8 cellular contexts compared by ENCODE assay signal in the genomic region with DNA sequence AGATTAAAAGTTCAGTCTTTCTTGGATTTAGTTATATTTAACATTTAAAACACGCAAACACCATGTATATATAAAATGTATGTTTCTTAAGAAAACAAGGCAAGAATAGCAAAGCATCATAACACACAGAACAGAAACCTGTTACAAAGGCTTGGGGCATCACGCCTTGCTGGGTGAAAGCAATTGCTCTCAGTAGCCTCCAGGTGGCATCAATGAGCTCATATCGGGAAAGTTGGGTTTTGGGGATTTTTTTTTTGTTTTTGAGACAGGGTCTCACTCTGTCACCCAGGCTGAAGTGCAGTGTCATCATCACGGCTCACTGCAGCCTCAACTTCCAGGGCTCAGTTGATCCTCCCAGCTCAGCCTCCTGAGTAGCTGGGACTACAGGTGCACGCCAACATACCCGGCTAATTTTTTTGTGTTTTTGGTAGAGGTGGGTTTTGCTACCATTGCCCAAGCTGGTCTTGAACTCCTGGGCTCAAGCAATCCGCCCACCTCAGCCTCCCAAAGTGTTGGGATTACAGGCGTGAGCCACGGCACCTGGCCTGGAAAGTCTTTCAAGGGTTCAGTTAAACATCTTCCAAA. TPM values are rescaled to one million over a fixed set of nuclear protein-coding genes. Genes with fewer than 3 reads are reported as not detected.
DNase-seq lines count a peak whose midpoint lies in the region; ATAC-seq and TF ChIP-seq lines count a peak whose summit lies in the region.

No MANE protein-coding gene starts in this region.

- H3F3A ChIP-seq in neural cell (ENCODE audit: insufficient read depth, low read length, poor library complexity, severe bottlenecking): no peaks in the 10 kb centered on the region

- TF ChIP-seq CTCF in KMS-11 (conservative IDR thresholded peaks at IDR 0.05; ENCODE audit: low read depth, low read length) (peak; percentile 79), epithelial cell of esophagus (IDR thresholded peaks at IDR 0.05; ENCODE audit: insufficient read depth, low read depth, low read length, missing control alignments) (peak; percentile 85), neural cell (IDR thresholded peaks at IDR 0.05; ENCODE audit: poor library complexity, severe bottlenecking) (peak; percentile 83)

- peaks cover 8% of the 10 kb centered on the region for H3K36me3 Mint-ChIP-seq in T-helper 17 cell (ENCODE audit: low read depth)

- H3K4me1 Mint-ChIP-seq in T-helper 17 cell: no peaks in the 10 kb centered on the region

- no peak for TF ChIP-seq EP300 in neural cell (conservative IDR thresholded peaks at IDR 0.05; ENCODE audit: poor library complexity, severe bottlenecking)

- ATAC-seq in T-helper 17 cell (peak; percentile 61), HG03469 (IDR thresholded peaks at IDR 0.05; ENCODE audit: unreplicated experiment) (no peak)

- H2AFZ ChIP-seq in KMS-11 (ENCODE audit: low read depth) (no peak overlapping the region), neural cell (ENCODE audit: low read depth, low read length) (no peak overlapping the region)

- no peaks in the 10 kb centered on the region for H3K27me3 Mint-ChIP-seq in T-helper 17 cell

- peak; percentile 2 for DNase-seq in NCI-H345 treated with DMSO at 0.1 percent for 48 hours (lab: John Stamatoyannopoulos, UW; ENCODE audit: unreplicated experiment)
- no peak for DNase-seq in NCI-H345 (lab: John Stamatoyannopoulos, UW)
- DNase-seq in T-helper 17 cell: no peak
- DNase-seq in epithelial cell of esophagus (ENCODE audit: low read depth): peak; percentile 46
- DNase-seq in NCI-H2081 treated with DMSO at 0.1 percent for 48 hours (lab: John Stamatoyannopoulos, UW): no peak

- H3K4me3 Mint-ChIP-seq in T-helper 17 cell: no peak overlapping the region

- no peaks in the 10 kb centered on the region for H3K27me3 ChIP-seq in KMS-11 (ENCODE audit: insufficient read depth, low read depth)
- no peaks in the 10 kb centered on the region for H3K27me3 ChIP-seq in neural cell (ENCODE audit: insufficient read depth, low read depth, low read length)

- no peaks in the 10 kb centered on the region for H3K36me3 ChIP-seq in KMS-11 (ENCODE audit: insufficient read depth)
- peaks cover 4% of the 10 kb centered on the region for H3K36me3 ChIP-seq in neural cell (ENCODE audit: insufficient read depth, low read length)

- TF ChIP-seq RAD21 in neural cell (conservative IDR thresholded peaks at IDR 0.05): peak; percentile 74

- H3K27ac Mint-ChIP-seq in T-helper 17 cell: no peak overlapping the region

- no peaks in the 10 kb centered on the region for H3K9me3 ChIP-seq in T-helper 17 cell (ENCODE audit: control insufficient read depth, low read length, poor library complexity, severe bottlenecking)
- H3K9me3 ChIP-seq in neural cell (ENCODE audit: low read length): no peaks in the 10 kb centered on the region

- H3K4me3 ChIP-seq in KMS-11 (IDR thresholded peaks at IDR 0.05; ENCODE audit: insufficient read depth, low read depth, low read length) (no peak overlapping the region), epithelial cell of esophagus (ENCODE audit: low read length) (no peak overlapping the region), neural cell (ENCODE audit: low read length) (no peak overlapping the region)

- no peak overlapping the region for H3K9ac ChIP-seq in KMS-11
- no peak overlapping the region for H3K9ac ChIP-seq in neural cell (ENCODE audit: low read length)

- H3K27ac ChIP-seq in KMS-11 (no peak overlapping the region), neural cell (ENCODE audit: low read length) (no peak overlapping the region)

- H3K79me2 ChIP-seq in KMS-11 (ENCODE audit: insufficient read depth, low read depth): no peaks in the 10 kb centered on the region
- H3K79me2 ChIP-seq in neural cell (replicated peaks; ENCODE audit: insufficient read depth, low read length): no peaks in the 10 kb centered on the region

- H4K20me1 ChIP-seq in KMS-11 (ENCODE audit: insufficient read depth) (no peaks in the 10 kb centered on the region), neural cell (ENCODE audit: insufficient read depth) (no peaks in the 10 kb centered on the region)

- peaks cover 3% of the 10 kb centered on the region for H3K4me1 ChIP-seq in KMS-11 (ENCODE audit: low read depth, poor library complexity, severe bottlenecking)

- H3K9me2 ChIP-seq in neural cell (ENCODE audit: insufficient read depth, low read length): no peaks in the 10 kb centered on the region

- no peak overlapping the region for H3K4me2 ChIP-seq in KMS-11
- no peak overlapping the region for H3K4me2 ChIP-seq in neural cell (ENCODE audit: low read length)

TF ChIP-seq in neural cell, 6 proteins besides CTCF, POLR2A, EP300 and RAD21:
- peak; percentile 90 for TF ChIP-seq SMC3 (conservative IDR thresholded peaks at IDR 0.05; ENCODE audit: poor library complexity)
- TF ChIP-seq, protein P1, sequence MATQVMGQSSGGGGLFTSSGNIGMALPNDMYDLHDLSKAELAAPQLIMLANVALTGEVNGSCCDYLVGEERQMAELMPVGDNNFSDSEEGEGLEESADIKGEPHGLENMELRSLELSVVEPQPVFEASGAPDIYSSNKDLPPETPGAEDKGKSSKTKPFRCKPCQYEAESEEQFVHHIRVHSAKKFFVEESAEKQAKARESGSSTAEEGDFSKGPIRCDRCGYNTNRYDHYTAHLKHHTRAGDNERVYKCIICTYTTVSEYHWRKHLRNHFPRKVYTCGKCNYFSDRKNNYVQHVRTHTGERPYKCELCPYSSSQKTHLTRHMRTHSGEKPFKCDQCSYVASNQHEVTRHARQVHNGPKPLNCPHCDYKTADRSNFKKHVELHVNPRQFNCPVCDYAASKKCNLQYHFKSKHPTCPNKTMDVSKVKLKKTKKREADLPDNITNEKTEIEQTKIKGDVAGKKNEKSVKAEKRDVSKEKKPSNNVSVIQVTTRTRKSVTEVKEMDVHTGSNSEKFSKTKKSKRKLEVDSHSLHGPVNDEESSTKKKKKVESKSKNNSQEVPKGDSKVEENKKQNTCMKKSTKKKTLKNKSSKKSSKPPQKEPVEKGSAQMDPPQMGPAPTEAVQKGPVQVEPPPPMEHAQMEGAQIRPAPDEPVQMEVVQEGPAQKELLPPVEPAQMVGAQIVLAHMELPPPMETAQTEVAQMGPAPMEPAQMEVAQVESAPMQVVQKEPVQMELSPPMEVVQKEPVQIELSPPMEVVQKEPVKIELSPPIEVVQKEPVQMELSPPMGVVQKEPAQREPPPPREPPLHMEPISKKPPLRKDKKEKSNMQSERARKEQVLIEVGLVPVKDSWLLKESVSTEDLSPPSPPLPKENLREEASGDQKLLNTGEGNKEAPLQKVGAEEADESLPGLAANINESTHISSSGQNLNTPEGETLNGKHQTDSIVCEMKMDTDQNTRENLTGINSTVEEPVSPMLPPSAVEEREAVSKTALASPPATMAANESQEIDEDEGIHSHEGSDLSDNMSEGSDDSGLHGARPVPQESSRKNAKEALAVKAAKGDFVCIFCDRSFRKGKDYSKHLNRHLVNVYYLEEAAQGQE (IDR thresholded peaks at IDR 0.05; ENCODE audit: borderline replicate concordance): no peak
TF ChIP-seq in neural cell: peak in this region for 1.

RNA-seq across cellular contexts. Expression of gene CYB5D2, which starts 56.9 kb away (rescaled TPM):
- total RNA-seq in T-helper 17 cell: 1 to 10 TPM; 7.8 to 8.2 TPM
- 65.8 and 71.3 TPM in 2 replicates for polyA plus RNA-seq in neural cell
- 47.7 and 54.0 TPM in 2 replicates for polyA minus RNA-seq in neural cell

RNA-seq across cellular contexts. Expression of gene ZZEF1, which starts 57.1 kb away (rescaled TPM):
- total RNA-seq in T-helper 17 cell: 100 to 1,000 TPM; 117 to 123 TPM
- 9.6 and 15.3 TPM in 2 replicates for polyA plus RNA-seq in neural cell
- polyA minus RNA-seq in neural cell: 51.9 and 61.9 TPM in 2 replicates

Comparison
In these comparisons a context has a peak if more than half of its experiments do, and no peak if none do; other contexts are left out.
1. DNase-seq: peak in NCI-H345 treated with DMSO at 0.1 percent for 48 hours (single experiment) and epithelial cell of esophagus (single experiment); none in NCI-H345 (single experiment), T-helper 17 cell (0 of 3) and NCI-H2081 treated with DMSO at 0.1 percent for 48 hours (single experiment).
2. Peak in every context shown above with its lines, with median percentiles within 50 percentile points of each other: CTCF ChIP-seq.